ENCODE assay signal across 8 cellular contexts in genomic region chr16:53022374-53022773, GRCh38. TPM values are rescaled to one million over a fixed set of nuclear protein-coding genes. Genes with fewer than 3 reads are reported as not detected.
A peak's percentile ranks its signal among the peaks of the same experiment; 100 is the strongest.
DNase-seq lines count a peak whose midpoint lies in the region; ATAC-seq, FAIRE-seq and TF ChIP-seq lines count a peak whose summit lies in the region.

No MANE protein-coding gene starts in this region.

- H3K27me3 ChIP-seq in BE2C (no peaks in the 10 kb centered on the region), stomach (no peaks in the 10 kb centered on the region)

- H3K36me3 ChIP-seq in BE2C: no peaks in the 10 kb centered on the region
- no peaks in the 10 kb centered on the region for H3K36me3 ChIP-seq in stomach

- TF ChIP-seq CTCF in BE2C (IDR thresholded peaks at IDR 0.05; ENCODE audit: low read depth, low read length) (peak; percentile 74), WI38 (IDR thresholded peaks at IDR 0.05; ENCODE audit: low read depth, low read length) (peak; percentile 48), stomach (IDR thresholded peaks at IDR 0.05) (peak in 4 of 7 experiments; percentile 34 to 62 (median 48))

- 3 to 8% (median 5%) methylated on average over 5 of the region's 5 CpGs for WGBS in stomach, 5 donors

- FAIRE-seq in GM19239 (lab: Jason Lieb, UNC): peak; percentile 84

- no peaks in the 10 kb centered on the region for H3K9me3 ChIP-seq in BE2C
- H3K9me3 ChIP-seq in stomach: no peaks in the 10 kb centered on the region

- ATAC-seq in left ventricle myocardium superior (peak; percentile 78), GM21528 (IDR thresholded peaks at IDR 0.05; ENCODE audit: low FRiP score, unreplicated experiment) (no peak)

- intact Hi-C loops in left ventricle myocardium superior (cut with micrococcal nuclease) (loop anchor here (5.0 kb wide), 1 partner anchor 835 kb away; no protein-coding TSS in a partner anchor), stomach (cut with DNase I; ENCODE audit: low total_unique reads) (no loop called here)

- peak; percentile 59 for DNase-seq in BE2C
- no peak for DNase-seq in GM19239 (ENCODE audit: insufficient read length, low spot score)
- peak; percentile 2 for DNase-seq in NCI-H2029 treated with DMSO at 0.1 percent for 48 hours (lab: John Stamatoyannopoulos, UW)
- DNase-seq in left ventricle myocardium superior: no peak
- peak; percentile 39 for DNase-seq in stomach
- no peak for DNase-seq in T-helper 9 cell

- no peaks in the 10 kb centered on the region for H3K4me1 ChIP-seq in BE2C
- H3K4me1 ChIP-seq in stomach: no peaks in the 10 kb centered on the region

- H3K27ac ChIP-seq in stomach: no peak overlapping the region

- H3K4me3 ChIP-seq in BE2C (ENCODE audit: low read depth, low read length) (no peak overlapping the region), WI38 (ENCODE audit: low read depth, low read length) (no peak overlapping the region), stomach (no peak overlapping the region)

- no peak for TF ChIP-seq POLR2A in stomach (IDR thresholded peaks at IDR 0.05)

- TF ChIP-seq EP300 in stomach (IDR thresholded peaks at IDR 0.05): no peak

RNA-seq across cellular contexts. Expression of gene CHD9NB, which starts 30.3 kb away (rescaled TPM):
- not detected for polyA plus RNA-seq in BE2C (2012; ENCODE audit: insufficient read depth, insufficient read length, low read depth)
- total RNA-seq in left ventricle myocardium superior (0.97 TPM), stomach (1 to 10 TPM in 1 of 5 donors, under 1 TPM in 3, not detected in 1; 0.58 to 8.2 (median 0.81) TPM)
- 1 to 10 TPM in 2 of 3 donors, under 1 TPM in 1; 0.93 to 1.7 (median 1.1) TPM for polyA plus RNA-seq in stomach

RNA-seq across cellular contexts. Expression of gene CHD9, which starts 32.4 kb away (rescaled TPM):
- polyA plus RNA-seq in BE2C (2012; ENCODE audit: insufficient read depth, insufficient read length, low read depth): 16.0 TPM
- 36.4 TPM for total RNA-seq in left ventricle myocardium superior
- total RNA-seq in stomach: 100 to 1,000 TPM in 2 of 5 donors, 10 to 100 TPM in 3; 26.6 to 224 (median 78.1) TPM
- 1 to 10 TPM; 8.1 to 9.7 (median 8.7) TPM for polyA plus RNA-seq in stomach

Comparison
In these comparisons a context has a peak if more than half of its experiments do, and no peak if none do; other contexts are left out.
1. DNase-seq: peak in BE2C (single experiment), NCI-H2029 treated with DMSO at 0.1 percent for 48 hours (single experiment) and stomach (single experiment); none in GM19239 (single experiment), left ventricle myocardium superior (single experiment) and T-helper 9 cell (single experiment).
2. Peak in every context shown above with its lines, with median percentiles within 50 percentile points of each other: CTCF ChIP-seq.